In the genomic region with DNA sequence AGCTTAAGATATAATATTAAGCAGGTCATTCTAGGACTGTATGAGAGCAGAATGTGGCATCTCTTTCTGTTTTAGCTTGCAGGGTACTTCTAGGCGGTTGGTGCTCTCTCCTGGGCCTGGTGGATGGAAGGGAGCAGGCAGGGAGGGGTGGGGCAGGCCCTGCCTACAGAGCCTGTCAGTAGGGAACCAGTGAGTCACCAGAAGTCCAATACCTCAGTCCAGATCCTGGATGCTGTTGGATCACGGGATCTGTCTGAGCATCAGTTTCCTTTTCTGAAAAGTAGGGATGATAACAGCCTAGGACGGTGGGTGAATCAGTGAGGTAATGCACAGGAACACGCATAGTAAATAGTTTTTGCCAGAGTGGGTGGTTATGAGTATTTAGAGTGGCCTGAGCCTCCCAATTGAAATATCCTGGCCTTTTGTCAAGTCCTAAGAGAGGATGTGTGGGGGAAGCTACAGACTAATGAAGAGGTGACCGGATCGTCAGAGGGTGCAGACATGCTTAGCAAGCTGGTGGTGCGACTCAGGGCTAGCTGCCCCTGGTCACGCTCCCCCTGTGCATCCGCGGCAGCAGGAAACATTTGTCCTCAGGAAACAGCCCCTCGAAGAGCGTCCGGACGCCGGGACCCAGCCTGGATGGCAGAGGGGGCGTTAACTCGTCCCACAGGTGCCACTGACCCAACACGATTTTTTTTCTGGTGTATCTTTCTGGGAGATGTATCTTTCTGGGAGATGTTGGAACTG, we compare ENCODE assay signal across 1 cellular context.
TF ChIP-seq lines count a peak whose summit lies in the region.

No MANE protein-coding gene starts in this region.

TF ChIP-seq in SK-N-SH, 30 proteins besides CTCF, POLR2A, EP300 and RAD21 (continued from another document):
- no peak for TF ChIP-seq CHD2 (IDR thresholded peaks at IDR 0.05; ENCODE audit: low read length, partially characterized antibody)
- TF ChIP-seq SIN3A (IDR thresholded peaks at IDR 0.05; ENCODE audit: borderline replicate concordance, low read depth, low read length): 0 out of 2 replicates have a peak, but pooled peaks have one; percentile 2
- no peak for TF ChIP-seq SMC3 (IDR thresholded peaks at IDR 0.05; ENCODE audit: low read depth, low read length)
- no peak; the same call in 1 of the 2 replicates for TF ChIP-seq NFIC (IDR thresholded peaks at IDR 0.05; ENCODE audit: borderline replicate concordance)
- TF ChIP-seq FOSL2 (IDR thresholded peaks at IDR 0.05; ENCODE audit: borderline replicate concordance, low read depth): peak; percentile 68
- TF ChIP-seq TEAD4 (IDR thresholded peaks at IDR 0.05; ENCODE audit: borderline replicate concordance, insufficient read depth): no peak
- TF ChIP-seq USF2 (IDR thresholded peaks at IDR 0.05; ENCODE audit: borderline replicate concordance, low read depth, low read length): no peak
- TF ChIP-seq, protein P1, sequence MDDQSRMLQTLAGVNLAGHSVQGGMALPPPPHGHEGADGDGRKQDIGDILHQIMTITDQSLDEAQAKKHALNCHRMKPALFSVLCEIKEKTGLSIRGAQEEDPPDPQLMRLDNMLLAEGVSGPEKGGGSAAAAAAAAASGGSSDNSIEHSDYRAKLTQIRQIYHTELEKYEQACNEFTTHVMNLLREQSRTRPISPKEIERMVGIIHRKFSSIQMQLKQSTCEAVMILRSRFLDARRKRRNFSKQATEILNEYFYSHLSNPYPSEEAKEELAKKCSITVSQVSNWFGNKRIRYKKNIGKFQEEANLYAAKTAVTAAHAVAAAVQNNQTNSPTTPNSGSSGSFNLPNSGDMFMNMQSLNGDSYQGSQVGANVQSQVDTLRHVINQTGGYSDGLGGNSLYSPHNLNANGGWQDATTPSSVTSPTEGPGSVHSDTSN (IDR thresholded peaks at IDR 0.05): peak; percentile 58
